8 cellular contexts compared by ENCODE assay signal in the genomic region with DNA sequence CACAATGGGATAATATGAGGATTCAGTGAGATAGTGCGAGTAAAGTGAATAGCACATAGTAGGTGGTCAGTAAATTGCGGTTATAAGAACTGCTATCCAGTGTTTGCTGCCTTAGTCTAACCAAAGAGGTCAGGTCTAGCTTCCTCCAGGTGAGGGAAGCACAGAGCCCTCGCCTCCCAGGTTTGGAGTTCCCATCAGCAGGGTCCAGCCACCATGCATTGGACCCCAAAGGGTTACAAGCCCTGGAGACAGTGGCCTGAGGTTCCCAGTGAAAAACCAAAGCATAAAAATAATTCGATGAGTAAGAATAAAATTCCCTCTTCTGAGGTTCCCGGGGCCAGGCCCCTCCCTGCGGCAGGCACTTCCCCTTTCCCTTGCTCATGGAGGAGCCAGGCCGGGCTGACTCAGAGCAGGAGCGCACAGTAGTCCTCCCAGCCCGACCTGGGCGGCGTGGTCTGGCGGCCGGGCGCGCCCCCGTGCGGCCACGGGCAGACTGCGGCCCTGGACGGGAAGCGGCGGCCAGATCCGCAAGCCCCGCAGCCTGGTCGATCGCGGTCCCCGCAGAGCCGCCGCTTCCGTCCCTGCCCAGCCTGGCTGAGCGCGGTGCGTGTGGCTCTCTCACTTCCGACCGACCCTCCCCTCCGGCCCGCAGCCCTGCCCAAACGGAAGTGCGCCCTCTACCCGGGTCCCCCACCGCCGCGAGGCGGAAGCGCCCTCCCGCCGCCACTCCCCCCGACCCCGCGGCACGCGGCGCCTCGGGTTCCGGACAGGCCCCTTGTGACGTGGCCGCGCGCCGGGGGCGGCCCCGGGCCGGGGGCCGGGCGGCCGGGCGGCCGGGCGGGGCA. TPM values are rescaled to one million over a fixed set of nuclear protein-coding genes. Genes with fewer than 3 reads are reported as not detected.
A peak's percentile ranks its signal among the peaks of the same experiment; 100 is the strongest.
DNase-seq lines count a peak whose midpoint lies in the region; ATAC-seq and TF ChIP-seq lines count a peak whose summit lies in the region.

A gene (plus strand): TSS at position 845 of the 845 bp plus-strand sequence. CDS start 1,505 bp downstream, outside the sequence.

- H3K27ac ChIP-seq in adrenal gland (peak within 1 kb of the TSS; percentile 77 to 97 (median 94)), heart left ventricle (peak within 1 kb of the TSS; percentile 83 to 98 (median 93)), upper lobe of left lung (peak within 1 kb of the TSS; percentile 93 to 95 (median 94))

- 1 to 7% (median 2%) methylated on average over 5 to 70 of the region's 70 CpGs for WGBS in adrenal gland, 4 donors
- WGBS in heart left ventricle, 4 donors, result 2 to 11% (median 2%) methylated on average over 8 to 70 of the region's 70 CpGs
- WGBS in upper lobe of left lung, 2 donors, result 2 to 13% methylated on average over 4 to 32 of the region's 70 CpGs

- H3K4me3 ChIP-seq in adrenal gland (peak within 1 kb of the TSS; percentile 79 to 94 (median 82)), heart left ventricle (peak within 1 kb of the TSS; percentile 48 to 91 (median 80)), upper lobe of left lung (peak within 1 kb of the TSS; percentile 57 to 90 (median 62))

- ATAC-seq in HG02870 (IDR thresholded peaks at IDR 0.05; ENCODE audit: unreplicated experiment) (peak; percentile 80), heart left ventricle (peak; percentile 80 to 92 (median 90)), upper lobe of left lung (ENCODE audit: low FRiP score in 2 of 2) (peak; percentile 95)

- no peaks in the 10 kb centered on the region for H3K9me3 ChIP-seq in adrenal gland (replicated peaks in 1 of 3)
- H3K9me3 ChIP-seq in heart left ventricle, result no peaks in the 10 kb centered on the region
- H3K9me3 ChIP-seq in upper lobe of left lung, result no peaks in the 10 kb centered on the region

- DNase-seq in GM13977 (ENCODE audit: low spot score) (peak; percentile 99), NCI-H146 treated with DMSO at 0.1 percent for 48 hours (lab: John Stamatoyannopoulos, UW; ENCODE audit: unreplicated experiment) (peak; percentile 80), T-helper 1 cell (peak; percentile 83 to 93 (median 85)), adrenal gland (peak; percentile 93 to 97 (median 96)), heart left ventricle (peak; percentile 95 to 98 (median 96)), posterior vena cava (ENCODE audit: low spot score) (peak; percentile 99), upper lobe of left lung (peak; percentile 96 to 99)

- TF ChIP-seq POLR2A in adrenal gland (IDR thresholded peaks at IDR 0.05) (peak; percentile 90 to 94), heart left ventricle (IDR thresholded peaks at IDR 0.05) (peak in 1 of 2 donors; percentile 96), upper lobe of left lung (IDR thresholded peaks at IDR 0.05) (peak in 3 of 4 donors; percentile 68 to 97 (median 73))

- intact Hi-C loops in adrenal gland (cut with DNase I), result no loop called here
- intact Hi-C loops in heart left ventricle (cut with DNase I), result loop anchor here (1.0 to 5.0 kb wide), 6 partner anchors 18 to 136 kb away; a partner anchor contains a TSS
- intact Hi-C loops in posterior vena cava (cut with DNase I), result no loop called here

- peak; percentile 97 for TF ChIP-seq CTCF in GM13977 (IDR thresholded peaks at IDR 0.05; ENCODE audit: extremely low read depth, insufficient read depth, missing control alignments)
- TF ChIP-seq CTCF in adrenal gland (IDR thresholded peaks at IDR 0.05), result peak; percentile 31 to 97 (median 76)
- peak; percentile 74 to 97 (median 86) for TF ChIP-seq CTCF in heart left ventricle (IDR thresholded peaks at IDR 0.05)
- peak; percentile 80 to 100 (median 98) for TF ChIP-seq CTCF in upper lobe of left lung (IDR thresholded peaks at IDR 0.05)

- H3K27me3 ChIP-seq in adrenal gland, result no peaks in the 10 kb centered on the region
- no peaks in the 10 kb centered on the region for H3K27me3 ChIP-seq in heart left ventricle
- no peaks in the 10 kb centered on the region for H3K27me3 ChIP-seq in upper lobe of left lung

- in situ Hi-C loops in GM13977 (cut with MboI; ENCODE audit: low pct_unique_long_range_greater_than_20kb, low sequenced_read_pairs, unreplicated experiment), result loop anchor here (25.0 kb wide), 1 partner anchor 704 kb away; no protein-coding TSS in a partner anchor

- H3K4me1 ChIP-seq in adrenal gland (replicated peaks in 1 of 2) (peaks cover 16 to 26% of the 10 kb centered on the region in 2 donors), heart left ventricle (peaks cover 0 to 45% (median 28%) of the 10 kb centered on the region in 12 donors), upper lobe of left lung (peaks cover 31 to 41% (median 35%) of the 10 kb centered on the region in 4 donors)

- TF ChIP-seq EP300 in upper lobe of left lung (IDR thresholded peaks at IDR 0.05), result peak in 1 of 4 donors; percentile 61

- H3K36me3 ChIP-seq in adrenal gland (replicated peaks in 1 of 2), result peaks cover 0 to 13% of the 10 kb centered on the region in 2 donors
- peaks cover 0 to 27% (median 19%) of the 10 kb centered on the region in 9 donors for H3K36me3 ChIP-seq in heart left ventricle
- H3K36me3 ChIP-seq in upper lobe of left lung, result peaks cover 0 to 30% (median 4%) of the 10 kb centered on the region in 4 donors

RNA-seq across cellular contexts. Expression of the gene that starts here (rescaled TPM):
- total RNA-seq in adrenal gland, result 10 to 100 TPM; 35.8 to 92.9 (median 58.6) TPM
- 10 to 100 TPM in 2 of 3 donors, 1 to 10 TPM in 1; 8.2 to 80.5 (median 64.5) TPM for polyA plus RNA-seq in adrenal gland
- total RNA-seq in heart left ventricle, result 10 to 100 TPM; 33.5 to 82.8 (median 45.3) TPM
- polyA plus RNA-seq in heart left ventricle, result 10 to 100 TPM; 56.5 to 97.3 TPM
- 10 to 100 TPM; 96.1 to 98.1 TPM for total RNA-seq in posterior vena cava
- total RNA-seq in upper lobe of left lung, result 10 to 100 TPM; 47.9 to 98.8 (median 62.8) TPM

Comparison
In these comparisons a context has a peak if more than half of its experiments do, and no peak if none do; other contexts are left out.
1. Peak in every context shown above with its lines: DNase-seq, ATAC-seq, H3K4me3 ChIP-seq and H3K27ac ChIP-seq.
2. intact Hi-C loops: an anchor here in heart left ventricle (1.0 to 5.0 kb wide); none called in adrenal gland and posterior vena cava.